1 cellular context compared by ENCODE assay signal in genomic region chr3:146390006-146390772, GRCh38.
TF ChIP-seq lines count a peak whose summit lies in the region.

No MANE protein-coding gene starts in this region.

TF ChIP-seq in endothelial cell of umbilical vein, 7 proteins besides CTCF, POLR2A, EP300 and RAD21 (continued from another document):
- TF ChIP-seq FOS (IDR thresholded peaks at IDR 0.05; ENCODE audit: borderline replicate concordance, insufficient read depth, low read length) (no peak), MAX (IDR thresholded peaks at IDR 0.05; ENCODE audit: insufficient read depth, insufficient read length) (no peak), EZH2 (IDR thresholded peaks at IDR 0.05; ENCODE audit: borderline replicate concordance, low read depth, low read length, severe bottlenecking) (no peak), POLR2AphosphoS5 (IDR thresholded peaks at IDR 0.05; ENCODE audit: insufficient read depth, low read depth, low read length) (no peak), GATA2 (IDR thresholded peaks at IDR 0.05; ENCODE audit: insufficient read depth, insufficient read length, low read depth, low read length) (no peak), MYC (IDR thresholded peaks at IDR 0.05; ENCODE audit: low read depth, low read length) (no peak)
